ENCODE assay signal across 24 cellular contexts in genomic region chr11:68358416-68358815, GRCh38. TPM values are rescaled to one million over a fixed set of nuclear protein-coding genes. Genes with fewer than 3 reads are reported as not detected.
DNase-seq lines count a peak whose midpoint lies in the region; ATAC-seq lines count a peak whose summit lies in the region.
"Had no signal": no experiment of that assay in that cellular context is flagged by ENCODE, and none has a peak within 500 bp of the region (broad histone marks: within the 10 kb centered on the region; RNA-seq: fewer than 3 reads in every experiment).

No MANE protein-coding gene starts in this region.

- H3K9me3 Mint-ChIP-seq in activated T-cell treated with anti-CD3 and anti-CD28 coated beads, Interleukin-2, amount 50 U/mL, for 4 hours = no peaks in the 10 kb centered on the region
- H3K9me3 Mint-ChIP-seq: activated CD4-positive, alpha-beta T cell treated with anti-CD3 and anti-CD28 coated beads, Interleukin-2, amount 10 ng/mL, durations not matched to agents 24 days and 14 days; GM23338 had no signal

- ATAC-seq in HG02852 (IDR thresholded peaks at IDR 0.05; ENCODE audit: unreplicated experiment) = no peak
- no peak for ATAC-seq in activated T-cell treated with anti-CD3 and anti-CD28 coated beads, Interleukin-2, amount 50 U/mL, for 4 hours
- ATAC-seq: GM23338; Panc1; stimulated activated naive CD8-positive, alpha-beta T cell treated with anti-CD3 and anti-CD28 coated beads, Interleukin-15, Interleukin-2, amounts not matched to agents 100 U/mL and 50 U/mL, for 24 hours had no signal

- no peaks in the 10 kb centered on the region for H3K27me3 Mint-ChIP-seq in activated T-cell treated with anti-CD3 and anti-CD28 coated beads, Interleukin-2, amount 50 U/mL, for 4 hours (ENCODE audit: low read depth)
- H3K27me3 Mint-ChIP-seq: activated CD4-positive, alpha-beta T cell treated with anti-CD3 and anti-CD28 coated beads, Interleukin-2, amount 10 ng/mL, durations not matched to agents 24 days and 14 days had no signal

- no peaks in the 10 kb centered on the region for H3K4me1 Mint-ChIP-seq in activated T-cell treated with anti-CD3 and anti-CD28 coated beads, Interleukin-2, amount 50 U/mL, for 4 hours (ENCODE audit: low read depth)
- H3K4me1 Mint-ChIP-seq: activated CD4-positive, alpha-beta T cell treated with anti-CD3 and anti-CD28 coated beads, Interleukin-2, amount 10 ng/mL, durations not matched to agents 24 days and 14 days; brain; CD14-positive monocyte had no signal

- H3K4me3 Mint-ChIP-seq in activated T-cell treated with anti-CD3 and anti-CD28 coated beads, Interleukin-2, amount 50 U/mL, for 4 hours = no peak overlapping the region
- H3K4me3 Mint-ChIP-seq: activated CD4-positive, alpha-beta T cell treated with anti-CD3 and anti-CD28 coated beads, Interleukin-2, amount 10 ng/mL, durations not matched to agents 24 days and 14 days; brain; CD14-positive monocyte; GM23338 had no signal

- intact Hi-C loops in posterior vena cava (cut with DNase I) = no loop called here

- peak; percentile 67 for DNase-seq in ELF-1 (ENCODE audit: low read depth, low spot score)
- DNase-seq in T1000 (lab: John Stamatoyannopoulos, UW) = peak; percentile 24
- peak; percentile 48 to 58 for DNase-seq in dermis microvascular lymphatic vessel endothelial cell (ENCODE audit: low read depth in 2 of 2)
- peak; percentile 79 for DNase-seq in renal cortical epithelial cell (ENCODE audit: low read depth)
- no peak for DNase-seq in activated T-cell treated with anti-CD3 and anti-CD28 coated beads, Interleukin-2, amount 50 U/mL, for 48 hours
- DNase-seq in posterior vena cava (ENCODE audit: low spot score) = no peak
- no peak for DNase-seq in activated T-cell treated with anti-CD3 and anti-CD28 coated beads, Interleukin-2, amount 50 U/mL, for 4 hours
- DNase-seq: activated CD4-positive, alpha-beta T cell treated with anti-CD3 and anti-CD28 coated beads, Interleukin-2, amount 10 ng/mL, durations not matched to agents 24 days and 14 days; activated CD8-positive, alpha-beta memory T cell treated with anti-CD3 and anti-CD28 coated beads for 24 hours; activated effector memory CD4-positive, alpha-beta T cell treated with anti-CD3 and anti-CD28 coated beads, Interleukin-2, amount 50 U/mL, for 16 hours; Caco-2; hypothalamus; mesendoderm; NCI-H1417; NCI-H2029; NCI-H524; retina; SHP77; stimulated activated naive CD8-positive, alpha-beta T cell treated with anti-CD3 and anti-CD28 coated beads, Interleukin-15, Interleukin-2, amounts not matched to agents 100 U/mL and 50 U/mL, for 24 hours had no signal

- H3K36me3 Mint-ChIP-seq in activated T-cell treated with anti-CD3 and anti-CD28 coated beads, Interleukin-2, amount 50 U/mL, for 4 hours (ENCODE audit: insufficient read depth) = no peaks in the 10 kb centered on the region
- H3K36me3 Mint-ChIP-seq: CD14-positive monocyte had no signal

RNA-seq across cellular contexts. Expression of gene LRP5, which starts 46.0 kb away (rescaled TPM):
- total RNA-seq in dermis microvascular lymphatic vessel endothelial cell = 55.8 and 107 TPM in 2 replicates
- total RNA-seq in renal cortical epithelial cell = 16.8 and 58.6 TPM in 2 replicates
- total RNA-seq in posterior vena cava = 10 to 100 TPM; 46.2 to 48.5 TPM
- total RNA-seq in activated T-cell treated with anti-CD3 and anti-CD28 coated beads, Interleukin-2, amount 50 U/mL, for 4 hours = 1 to 10 TPM; 7.7 to 8.5 (median 7.9) TPM

Comparison
In these comparisons a context has a peak if more than half of its experiments do, and no peak if none do; other contexts are left out.
1. DNase-seq: peak in ELF-1 (single experiment), T1000 (single experiment), dermis microvascular lymphatic vessel endothelial cell (2 of 2) and renal cortical epithelial cell (single experiment); none in activated T-cell treated with anti-CD3 and anti-CD28 coated beads, Interleukin-2, amount 50 U/mL, for 48 hours (0 of 2), posterior vena cava (single experiment) and activated T-cell treated with anti-CD3 and anti-CD28 coated beads, Interleukin-2, amount 50 U/mL, for 4 hours (single experiment).